15 cellular contexts compared by ENCODE assay signal in genomic region chr7:26743205-26743604, GRCh38.
A peak's percentile ranks its signal among the peaks of the same experiment; 100 is the strongest.
DNase-seq lines count a peak whose midpoint lies in the region; ATAC-seq, FAIRE-seq and TF ChIP-seq lines count a peak whose summit lies in the region.
"Had no signal": no experiment of that assay in that cellular context is flagged by ENCODE, and none has a peak within 500 bp of the region (broad histone marks: within the 10 kb centered on the region; RNA-seq: fewer than 3 reads in every experiment).

No MANE protein-coding gene starts in this region.

- no peak overlapping the region for H2AFZ ChIP-seq in K562 (ENCODE audit: low read depth, low read length)

- H4K20me1 ChIP-seq in K562 (replicated peaks; ENCODE audit: control insufficient read depth, insufficient read depth, low read length) = no peaks in the 10 kb centered on the region

- DNase-seq in ACHN (peak; percentile 59), K562 (ENCODE audit: extremely low read depth in 1 of 4, low spot score in 3 of 4) (no peak), left kidney (ENCODE audit: low read depth, low spot score) (peak; percentile 4), OCI-M1 (lab: John Stamatoyannopoulos, UW) (no peak)
- DNase-seq: CD8-positive, alpha-beta T cell; COR-L47; DMS79; EL; GDM1; HCEC 1CT had no signal

- intact Hi-C loops in K562 (cut with micrococcal nuclease) = no loop called here

- H3K36me3 ChIP-seq in HEK293 (ENCODE audit: control insufficient read depth in 2 of 2, insufficient read depth in 1 of 2, low read length in 2 of 2) = peaks cover 0 to 5% of the 10 kb centered on the region in 2 experiments; a peak in 1 of 3 replicates
- H3K36me3 ChIP-seq in K562 (ENCODE audit: control insufficient read depth, insufficient read depth, low read length) = no peaks in the 10 kb centered on the region

- H3K79me2 ChIP-seq in K562 (ENCODE audit: control insufficient read depth, insufficient read depth, low read length) = no peaks in the 10 kb centered on the region

- FAIRE-seq in K562 (lab: Jason Lieb, UNC) = no peak
- FAIRE-seq: GM12892, GM19239 had no signal

- no peak overlapping the region for H3K9ac ChIP-seq in K562 (ENCODE audit: insufficient read depth in 1 of 2, low read depth in 2 of 2, low read length in 2 of 2)

- no TSS peak for BruUV-seq in K562 (replicated peaks; lab: Mats Ljungman, UMichigan)

- H3K4me1 ChIP-seq in HEK293 (ENCODE audit: control insufficient read depth, insufficient read depth, low read length) = 0 out of 2 replicates have a peak, but pooled peaks cover 3% of the 10 kb centered on the region
- H3K4me1 ChIP-seq in K562 (replicated peaks in 1 of 2; ENCODE audit: control insufficient read depth in 2 of 2, insufficient read depth in 2 of 2, low read length in 2 of 2) = no peaks in the 10 kb centered on the region

- no peaks in the 10 kb centered on the region for H3K9me1 ChIP-seq in K562 (ENCODE audit: control insufficient read depth, insufficient read depth, low read length)

- no peak overlapping the region for H3K4me3 ChIP-seq in HEK293 (ENCODE audit: low read depth, low read length)
- no peak overlapping the region for H3K4me3 ChIP-seq in K562

- in situ Hi-C loops in ACHN (cut with HindIII; ENCODE audit: low pct_ligation_motif_present, low pct_unique_long_range_greater_than_20kb, low sequenced_read_pairs) (no loop called here), K562 (cut with MboI) (no loop called here)

- 6% methylated on average over 2 of the region's 2 CpGs for WGBS in K562 (ENCODE audit: insufficient coverage, low coverage, missing lambda C conversion rate)

- POLR2A ChIA-PET in HEK293 (lab: Yijun Ruan, JAX) = no interaction called here
- POLR2A ChIA-PET in K562 (lab: Yijun Ruan, JAX) = no interaction called here

- no peaks in the 10 kb centered on the region; a peak in 1 of 5 replicates for H3K27me3 ChIP-seq in K562 (ENCODE audit: control insufficient read depth in 2 of 2, insufficient read depth in 2 of 2, low read length in 2 of 2)

- no peak for TF ChIP-seq EP300 in K562 (IDR thresholded peaks at IDR 0.05; ENCODE audit: low read length)

- TF ChIP-seq POLR2A in K562 (conservative IDR thresholded peaks at IDR 0.05) = no peak

- TF ChIP-seq CTCF in HEK293 (tag by site-specific recombination; IDR thresholded peaks at IDR 0.05) = no peak
- TF ChIP-seq CTCF in K562 (IDR thresholded peaks at IDR 0.05 in 2 of 3, conservative IDR thresholded peaks at IDR 0.05 in 1 of 3; ENCODE audit: insufficient read depth in 2 of 3, low read depth in 1 of 3, low read length in 3 of 3) = no peak

- CTCF ChIA-PET in HEK293 (lab: Yijun Ruan, JAX) = interaction anchor here (0.7 kb wide), 1 partner anchor 46 kb away, joined by 4 read pairs; no protein-coding TSS in a partner anchor
- CTCF ChIA-PET in K562 (lab: Yijun Ruan, JAX; ENCODE audit: low intra/inter-chr PET ratio) = no interaction called here

- H3K27ac ChIP-seq in HEK293 (ENCODE audit: extremely low read depth, low read depth, low read length) (no peak overlapping the region), K562 (ENCODE audit: extremely low read depth, low read depth, low read length) (no peak overlapping the region)

- H3K4me2 ChIP-seq in K562 (ENCODE audit: insufficient read depth, low read length) = no peak overlapping the region

- ATAC-seq in K562 (no peak), GM21717 (IDR thresholded peaks at IDR 0.05; ENCODE audit: unreplicated experiment) (no peak), HG03354 (IDR thresholded peaks at IDR 0.05; ENCODE audit: poor library complexity, severe bottlenecking, unreplicated experiment) (no peak)
- ATAC-seq: CD8-positive, alpha-beta T cell had no signal

- TF ChIP-seq RAD21 in K562 (CRISPR knock-in tag; conservative IDR thresholded peaks at IDR 0.05 in 1 of 2, IDR thresholded peaks at IDR 0.05 in 1 of 2) = no peak

- no peaks in the 10 kb centered on the region for H3K9me3 ChIP-seq in HEK293 (ENCODE audit: control insufficient read depth, insufficient read depth, low read depth, low read length)
- H3K9me3 ChIP-seq in K562 (replicated peaks; ENCODE audit: control insufficient read depth, insufficient read depth, low read depth, low read length) = no peaks in the 10 kb centered on the region

TF ChIP-seq in HEK293, 187 proteins besides CTCF, POLR2A, EP300 and RAD21:
- TF ChIP-seq, protein P1, sequence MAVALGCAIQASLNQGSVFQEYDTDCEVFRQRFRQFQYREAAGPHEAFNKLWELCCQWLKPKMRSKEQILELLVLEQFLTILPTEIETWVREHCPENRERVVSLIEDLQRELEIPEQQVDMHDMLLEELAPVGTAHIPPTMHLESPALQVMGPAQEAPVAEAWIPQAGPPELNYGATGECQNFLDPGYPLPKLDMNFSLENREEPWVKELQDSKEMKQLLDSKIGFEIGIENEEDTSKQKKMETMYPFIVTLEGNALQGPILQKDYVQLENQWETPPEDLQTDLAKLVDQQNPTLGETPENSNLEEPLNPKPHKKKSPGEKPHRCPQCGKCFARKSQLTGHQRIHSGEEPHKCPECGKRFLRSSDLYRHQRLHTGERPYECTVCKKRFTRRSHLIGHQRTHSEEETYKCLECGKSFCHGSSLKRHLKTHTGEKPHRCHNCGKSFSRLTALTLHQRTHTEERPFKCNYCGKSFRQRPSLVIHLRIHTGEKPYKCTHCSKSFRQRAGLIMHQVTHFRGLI (tag by site-specific recombination; IDR thresholded peaks at IDR 0.05) = no peak
- TF ChIP-seq ZNF785 (tag by site-specific recombination; IDR thresholded peaks at IDR 0.05) (no peak), IKZF3 (tag by site-specific recombination; IDR thresholded peaks at IDR 0.05) (no peak), ZNF776 (tag by site-specific recombination; IDR thresholded peaks at IDR 0.05; ENCODE audit: borderline replicate concordance) (no peak), REPIN1 (tag by site-specific recombination; IDR thresholded peaks at IDR 0.05; ENCODE audit: low read depth) (no peak), PRDM1 (tag by site-specific recombination; IDR thresholded peaks at IDR 0.05) (peak; percentile 49), ZNF221 (tag by site-specific recombination; IDR thresholded peaks at IDR 0.05; ENCODE audit: borderline replicate concordance) (no peak)

TF ChIP-seq in K562, 482 proteins besides CTCF, POLR2A, EP300 and RAD21:
- TF ChIP-seq C11orf30 (IDR thresholded peaks at IDR 0.05; ENCODE audit: low read depth) (peak; percentile 81), MAFF (IDR thresholded peaks at IDR 0.05; ENCODE audit: low read length) (peak; percentile 30), ZNF316 (IDR thresholded peaks at IDR 0.05) (peak; percentile 86), ZFP36 (IDR thresholded peaks at IDR 0.05; ENCODE audit: low read depth, low read length, partially characterized antibody) (no peak), ZNF445 (CRISPR knock-in tag; IDR thresholded peaks at IDR 0.05; ENCODE audit: low read depth) (no peak), NFE2 (IDR thresholded peaks at IDR 0.05; ENCODE audit: low read depth) (peak; percentile 8; the same call in 1 of the 2 replicates), MAFK (IDR thresholded peaks at IDR 0.05; ENCODE audit: low read length) (peak; percentile 16; the same call in 1 of the 2 replicates), MAFG (tag; conservative IDR thresholded peaks at IDR 0.05) (peak; percentile 75), ZFX (CRISPR knock-in tag; IDR thresholded peaks at IDR 0.05) (no peak)

Comparison
In these comparisons a context has a peak if more than half of its experiments do, and no peak if none do; other contexts are left out.
1. DNase-seq: peak in ACHN (single experiment) and left kidney (single experiment); none in K562 (0 of 4) and OCI-M1 (single experiment).